In the genomic region with DNA sequence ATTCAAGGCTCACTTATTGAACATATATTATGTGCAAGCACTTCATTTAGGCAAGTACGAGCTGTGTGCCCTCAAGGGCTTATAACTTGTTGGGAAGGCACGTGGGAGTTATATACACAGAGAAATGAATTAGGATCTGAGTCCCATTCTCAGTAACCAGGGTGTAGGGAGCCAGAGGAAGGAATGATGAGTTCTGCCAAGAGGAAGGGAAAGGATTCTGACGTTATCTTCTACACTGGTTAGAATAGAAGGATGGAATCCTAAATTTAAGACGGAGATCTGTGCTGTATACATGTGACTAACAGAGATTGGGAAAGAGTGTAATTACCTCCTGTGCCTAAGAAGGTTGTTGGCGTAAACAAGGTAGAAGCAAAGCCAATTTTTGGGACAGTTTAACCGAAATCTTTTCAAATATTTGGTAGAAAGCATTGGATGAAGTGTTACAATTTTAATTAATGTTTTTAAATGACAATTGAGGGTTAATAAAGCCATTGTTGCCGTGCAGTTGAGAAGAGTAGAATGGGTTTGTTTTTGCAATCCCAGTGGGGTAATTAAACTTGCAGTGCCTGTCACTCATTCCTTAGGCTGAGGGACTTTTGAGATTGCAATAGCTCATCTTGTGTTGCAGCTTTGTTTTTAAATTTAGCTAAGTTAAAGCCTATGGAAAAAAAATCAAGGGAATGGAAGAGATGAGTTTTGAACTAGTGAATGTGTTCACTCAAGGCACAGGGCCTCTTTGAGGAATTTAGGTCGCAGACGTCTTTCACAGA, we compare ENCODE assay signal across 26 cellular contexts.
A peak's percentile ranks its signal among the peaks of the same experiment; 100 is the strongest.
DNase-seq lines count a peak whose midpoint lies in the region; ATAC-seq, FAIRE-seq and TF ChIP-seq lines count a peak whose summit lies in the region.
"Had no signal": no experiment of that assay in that cellular context is flagged by ENCODE, and none has a peak within 500 bp of the region (broad histone marks: within the 10 kb centered on the region; RNA-seq: fewer than 3 reads in every experiment).

No MANE protein-coding gene starts in this region.

- no peak overlapping the region for H3K9ac ChIP-seq in keratinocyte (ENCODE audit: control insufficient read depth, extremely low read depth, insufficient read depth, low read length)
- H3K9ac ChIP-seq: BLaER1 treated with 17β-estradiol and CSF1 and Interleukin-3, amounts not matched to agents 10 nM and 100 nM; KMS-11; SK-N-SH had no signal

- DNase-seq in Right ventricle myocardium superior (no peak), cardiac septum (ENCODE audit: low spot score) (no peak), esophagus squamous epithelium (lab: John Stamatoyannopoulos, UW) (no peak), keratinocyte (ENCODE audit: low read depth, low spot score) (no peak), uterus (no peak), midbrain (lab: John Stamatoyannopoulos, UW) (no peak), NCI-H82 treated with DMSO at 0.1 percent for 48 hours (lab: John Stamatoyannopoulos, UW; ENCODE audit: unreplicated experiment) (no peak)
- no peak for DNase-seq in activated naive CD4-positive, alpha-beta T cell treated with anti-CD3 and anti-CD28 coated beads, Interleukin-2, amount 50 U/mL, for 16 hours
- DNase-seq: activated CD4-positive, alpha-beta T cell treated with anti-CD3 and anti-CD28 coated beads, Interleukin-2, amount 50 U/mL, for 48 hours; activated gamma-delta T cell treated with Interleukin-2 at 50 U/mL for 16 hours; effector CD8-positive, alpha-beta T cell; naive B cell; NCI-H1930; NCI-H446 treated with DMSO at 0.1 percent for 48 hours; NK-92 treated with Interleukin-12 subunit alpha and Interleukin-12 subunit beta, amount 100 ng/mL, for 24 hours; pancreas; SK-N-SH; stimulated activated CD4-positive, alpha-beta T cell treated with anti-CD3 and anti-CD28 coated beads, Interleukin-1b, Interleukin-23, amount 100 ng/mL, for 48 hours had no signal

- dilution Hi-C loops in keratinocyte (cut with MboI; ENCODE audit: extremely low pct_ligation_motif_present, low sequenced_read_pairs): no loop called here

- intact Hi-C loops in Right ventricle myocardium superior (cut with DNase I): no loop called here
- intact Hi-C loops in cardiac septum (cut with DNase I): loop anchor here (5.0 to 10.0 kb wide), 2 partner anchors 78 to 185 kb away; no protein-coding TSS in a partner anchor
- intact Hi-C loops in esophagus squamous epithelium (cut with DNase I): no loop called here
- intact Hi-C loops in uterus (cut with DNase I; ENCODE audit: low total_unique reads): no loop called here

- no peaks in the 10 kb centered on the region for H3K9me3 ChIP-seq in esophagus squamous epithelium
- H3K9me3 ChIP-seq in keratinocyte (ENCODE audit: control insufficient read depth, low read depth, low read length): no peaks in the 10 kb centered on the region
- no peaks in the 10 kb centered on the region for H3K9me3 ChIP-seq in uterus
- H3K9me3 ChIP-seq: A549; BLaER1 treated with 17β-estradiol and CSF1 and Interleukin-3, amounts not matched to agents 10 nM and 100 nM; pancreas; SK-N-SH; thoracic aorta had no signal

- H3K36me3 ChIP-seq in esophagus squamous epithelium (no peaks in the 10 kb centered on the region), keratinocyte (ENCODE audit: control insufficient read depth in 2 of 2, extremely low read depth in 1 of 2, insufficient read depth in 2 of 2, low read length in 2 of 2) (no peaks in the 10 kb centered on the region), uterus (no peaks in the 10 kb centered on the region)
- H3K36me3 ChIP-seq: BLaER1 treated with 17β-estradiol and CSF1 and Interleukin-3, amounts not matched to agents 10 nM and 100 nM; pancreas; thoracic aorta had no signal

- peak; percentile 54 for ATAC-seq in Right ventricle myocardium superior (ENCODE audit: poor library complexity)
- ATAC-seq: A549; stimulated activated memory B cell treated with anti-CD40 and anti-IgM and Interleukin-4, amounts not matched to agents 10 μg/mL and 1 μg/mL and 100 μg/mL, for 72 hours had no signal

- H3K4me3 ChIP-seq in esophagus squamous epithelium (no peak overlapping the region), keratinocyte (ENCODE audit: control insufficient read depth in 2 of 3, extremely low read depth in 1 of 3, insufficient read depth in 2 of 3, low read depth in 1 of 3, low read length in 3 of 3) (no peak overlapping the region), uterus (no peak overlapping the region)
- H3K4me3 ChIP-seq: A549; BLaER1 treated with 17β-estradiol and CSF1 and Interleukin-3, amounts not matched to agents 10 nM and 100 nM; pancreas; thoracic aorta had no signal

- no peaks in the 10 kb centered on the region for H3K27me3 ChIP-seq in esophagus squamous epithelium
- no peaks in the 10 kb centered on the region for H3K27me3 ChIP-seq in keratinocyte (ENCODE audit: control insufficient read depth, extremely low read depth, insufficient read depth, low read length)
- H3K27me3 ChIP-seq in uterus: no peaks in the 10 kb centered on the region
- H3K27me3 ChIP-seq: pancreas had no signal

- peaks cover 4% of the 10 kb centered on the region for H3K79me2 ChIP-seq in keratinocyte (ENCODE audit: control insufficient read depth, insufficient read depth, low read length)

- peak; percentile 68 for FAIRE-seq in keratinocyte (lab: Jason Lieb, UNC)
- FAIRE-seq: A549, astrocyte, D721Med, GM18507, pancreas had no signal

- H3K4me1 ChIP-seq in esophagus squamous epithelium (peaks cover 9 to 43% (median 28%) of the 10 kb centered on the region in 3 donors), keratinocyte (ENCODE audit: control insufficient read depth, extremely low read depth, insufficient read depth, low read length) (peaks cover 18% of the 10 kb centered on the region), uterus (no peaks in the 10 kb centered on the region)

- no peaks in the 10 kb centered on the region for H3K9me1 ChIP-seq in keratinocyte (ENCODE audit: control insufficient read depth, extremely low read depth, insufficient read depth, low read length)

- H2AFZ ChIP-seq in keratinocyte (ENCODE audit: control insufficient read depth, low read length): peak overlapping the region; percentile 46

- H4K20me1 ChIP-seq in keratinocyte (ENCODE audit: control insufficient read depth, extremely low read depth, insufficient read depth, low read length): no peaks in the 10 kb centered on the region
- H4K20me1 ChIP-seq: BLaER1 treated with 17β-estradiol and CSF1 and Interleukin-3, amounts not matched to agents 10 nM and 100 nM had no signal

- TF ChIP-seq POLR2A in esophagus squamous epithelium (IDR thresholded peaks at IDR 0.05) (no peak), uterus (IDR thresholded peaks at IDR 0.05) (no peak)

- no peak for TF ChIP-seq CTCF in esophagus squamous epithelium (IDR thresholded peaks at IDR 0.05)
- no peak for TF ChIP-seq CTCF in keratinocyte (optimal IDR thresholded peaks at IDR 0.05 in 1 of 3, IDR thresholded peaks at IDR 0.05 in 1 of 3, conservative IDR thresholded peaks at IDR 0.05 in 1 of 3; ENCODE audit: extremely low read depth in 1 of 3, insufficient read depth in 2 of 3, low read length in 3 of 3)
- TF ChIP-seq CTCF in uterus (IDR thresholded peaks at IDR 0.05): no peak

- H3K4me2 ChIP-seq in keratinocyte (ENCODE audit: control insufficient read depth, extremely low read depth, insufficient read depth, low read depth, low read length): peak overlapping the region; percentile 17
- H3K4me2 ChIP-seq: A549; BLaER1 treated with 17β-estradiol and CSF1 and Interleukin-3, amounts not matched to agents 10 nM and 100 nM; KMS-11; SK-N-SH had no signal

- 44 to 46% methylated on average over 9 of the region's 9 CpGs for WGBS in esophagus squamous epithelium, 2 donors

- H3K27ac ChIP-seq in esophagus squamous epithelium: peak overlapping the region in 3 of 4 donors; percentile 20 to 33 (median 31)
- no peak overlapping the region for H3K27ac ChIP-seq in keratinocyte (ENCODE audit: control insufficient read depth, insufficient read depth, low read length)
- peak overlapping the region; percentile 14 to 50 for H3K27ac ChIP-seq in uterus
- H3K27ac ChIP-seq: A549; BLaER1 treated with 17β-estradiol and CSF1 and Interleukin-3, amounts not matched to agents 10 nM and 100 nM; KMS-11; pancreas had no signal
